In genomic region chr3:9779197-9779596, GRCh38 we compare ENCODE assay signal across 1 cellular context.
TF ChIP-seq lines count a peak whose summit lies in the region.

No MANE protein-coding gene starts in this region.

TF ChIP-seq in SK-N-SH treated with all-trans-retinoic acid at 6 μM for 48 hours, 23 proteins besides CTCF, POLR2A, EP300 and RAD21 (continued from another document):
- TF ChIP-seq CREB5 (CRISPR knock-in tag; IDR thresholded peaks at IDR 0.05; ENCODE audit: low read depth): no peak
- TF ChIP-seq BACH2 (CRISPR knock-in tag; IDR thresholded peaks at IDR 0.05; ENCODE audit: borderline replicate concordance): no peak
- TF ChIP-seq ZC3H10 (CRISPR knock-in tag; IDR thresholded peaks at IDR 0.05): no peak
- TF ChIP-seq TOX (CRISPR knock-in tag; IDR thresholded peaks at IDR 0.05; ENCODE audit: borderline replicate concordance): no peak
- TF ChIP-seq PATZ1 (CRISPR knock-in tag; IDR thresholded peaks at IDR 0.05; ENCODE audit: borderline replicate concordance): no peak
- TF ChIP-seq ZNF8 (CRISPR knock-in tag; IDR thresholded peaks at IDR 0.05): no peak
- no peak for TF ChIP-seq POU6F1 (CRISPR knock-in tag; IDR thresholded peaks at IDR 0.05; ENCODE audit: borderline replicate concordance, low read depth)
- TF ChIP-seq OSR1 (CRISPR knock-in tag; IDR thresholded peaks at IDR 0.05): no peak
